In genomic region chr16:85908889-85909584, GRCh38 we compare ENCODE assay signal across 1 cellular context.
TF ChIP-seq lines count a peak whose summit lies in the region.

No MANE protein-coding gene starts in this region.

TF ChIP-seq in WTC11, 78 proteins besides CTCF, POLR2A, EP300 and RAD21 (continued from another document):
- TF ChIP-seq, protein P1, sequence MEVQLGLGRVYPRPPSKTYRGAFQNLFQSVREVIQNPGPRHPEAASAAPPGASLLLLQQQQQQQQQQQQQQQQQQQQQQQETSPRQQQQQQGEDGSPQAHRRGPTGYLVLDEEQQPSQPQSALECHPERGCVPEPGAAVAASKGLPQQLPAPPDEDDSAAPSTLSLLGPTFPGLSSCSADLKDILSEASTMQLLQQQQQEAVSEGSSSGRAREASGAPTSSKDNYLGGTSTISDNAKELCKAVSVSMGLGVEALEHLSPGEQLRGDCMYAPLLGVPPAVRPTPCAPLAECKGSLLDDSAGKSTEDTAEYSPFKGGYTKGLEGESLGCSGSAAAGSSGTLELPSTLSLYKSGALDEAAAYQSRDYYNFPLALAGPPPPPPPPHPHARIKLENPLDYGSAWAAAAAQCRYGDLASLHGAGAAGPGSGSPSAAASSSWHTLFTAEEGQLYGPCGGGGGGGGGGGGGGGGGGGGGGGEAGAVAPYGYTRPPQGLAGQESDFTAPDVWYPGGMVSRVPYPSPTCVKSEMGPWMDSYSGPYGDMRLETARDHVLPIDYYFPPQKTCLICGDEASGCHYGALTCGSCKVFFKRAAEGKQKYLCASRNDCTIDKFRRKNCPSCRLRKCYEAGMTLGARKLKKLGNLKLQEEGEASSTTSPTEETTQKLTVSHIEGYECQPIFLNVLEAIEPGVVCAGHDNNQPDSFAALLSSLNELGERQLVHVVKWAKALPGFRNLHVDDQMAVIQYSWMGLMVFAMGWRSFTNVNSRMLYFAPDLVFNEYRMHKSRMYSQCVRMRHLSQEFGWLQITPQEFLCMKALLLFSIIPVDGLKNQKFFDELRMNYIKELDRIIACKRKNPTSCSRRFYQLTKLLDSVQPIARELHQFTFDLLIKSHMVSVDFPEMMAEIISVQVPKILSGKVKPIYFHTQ (CRISPR knock-in tag; IDR thresholded peaks at IDR 0.05), result no peak
- TF ChIP-seq GRHL2 (CRISPR knock-in tag; IDR thresholded peaks at IDR 0.05; ENCODE audit: insufficient replicate concordance, severe bottlenecking) (no peak), FOXK1 (CRISPR knock-in tag; IDR thresholded peaks at IDR 0.05) (no peak), ZNF121 (CRISPR knock-in tag; IDR thresholded peaks at IDR 0.05) (no peak), ESRRA (CRISPR knock-in tag; IDR thresholded peaks at IDR 0.05; ENCODE audit: borderline replicate concordance) (no peak), ZNF138 (CRISPR knock-in tag; conservative IDR thresholded peaks at IDR 0.05) (no peak), ZNF232 (CRISPR knock-in tag; IDR thresholded peaks at IDR 0.05) (no peak), KAT7 (CRISPR knock-in tag; IDR thresholded peaks at IDR 0.05; ENCODE audit: borderline replicate concordance) (no peak), FOXJ3 (CRISPR knock-in tag; IDR thresholded peaks at IDR 0.05; ENCODE audit: borderline replicate concordance) (no peak), NFE2L1 (CRISPR knock-in tag; IDR thresholded peaks at IDR 0.05) (no peak), RORB (CRISPR knock-in tag; IDR thresholded peaks at IDR 0.05) (no peak), NR2C2 (CRISPR knock-in tag; IDR thresholded peaks at IDR 0.05) (no peak), SOX15 (CRISPR knock-in tag; IDR thresholded peaks at IDR 0.05) (no peak), MYBL2 (CRISPR knock-in tag; IDR thresholded peaks at IDR 0.05) (no peak)
- TF ChIP-seq, protein P2, sequence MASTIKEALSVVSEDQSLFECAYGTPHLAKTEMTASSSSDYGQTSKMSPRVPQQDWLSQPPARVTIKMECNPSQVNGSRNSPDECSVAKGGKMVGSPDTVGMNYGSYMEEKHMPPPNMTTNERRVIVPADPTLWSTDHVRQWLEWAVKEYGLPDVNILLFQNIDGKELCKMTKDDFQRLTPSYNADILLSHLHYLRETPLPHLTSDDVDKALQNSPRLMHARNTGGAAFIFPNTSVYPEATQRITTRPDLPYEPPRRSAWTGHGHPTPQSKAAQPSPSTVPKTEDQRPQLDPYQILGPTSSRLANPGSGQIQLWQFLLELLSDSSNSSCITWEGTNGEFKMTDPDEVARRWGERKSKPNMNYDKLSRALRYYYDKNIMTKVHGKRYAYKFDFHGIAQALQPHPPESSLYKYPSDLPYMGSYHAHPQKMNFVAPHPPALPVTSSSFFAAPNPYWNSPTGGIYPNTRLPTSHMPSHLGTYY (CRISPR knock-in tag; IDR thresholded peaks at IDR 0.05), result no peak
